8 cellular contexts compared by ENCODE assay signal in genomic region chr13:19863323-19864017, GRCh38. TPM values are rescaled to one million over a fixed set of nuclear protein-coding genes. Genes with fewer than 3 reads are reported as not detected.
DNase-seq lines count a peak whose midpoint lies in the region; ATAC-seq lines count a peak whose summit lies in the region.

Gene ZMYM5 (minus strand): TSS chr13:19863649. CDS start chr13:19852180, 11,469 bp downstream.

- DNase-seq in DMS 273 (lab: John Stamatoyannopoulos, UW; ENCODE audit: unreplicated experiment) (peak; percentile 98), OCI-M2 (lab: John Stamatoyannopoulos, UW; ENCODE audit: unreplicated experiment) (peak; percentile 59), activated T-cell treated with anti-CD3 and anti-CD28 coated beads for 48 hours (ENCODE audit: low read depth) (peak; percentile 97), epithelial cell of prostate (ENCODE audit: low read depth, low spot score) (peak; percentile 96), mucosa of gallbladder (ENCODE audit: low spot score) (peak; percentile 98)
- DNase-seq in stimulated activated CD8-positive, alpha-beta memory T cell treated with anti-CD3 and anti-CD28 coated beads, Interleukin-4, amount 100 ng/mL, for 4 hours (ENCODE audit: low read depth in 2 of 2, low spot score in 1 of 2) = peak; percentile 80 to 92

- peak within 1 kb of the TSS; percentile 82 to 96 (median 96) for H3K27ac Mint-ChIP-seq in IgD-negative memory B cell

- peak; percentile 85 for ATAC-seq in GM21528 (IDR thresholded peaks at IDR 0.05; ENCODE audit: low FRiP score, unreplicated experiment)

- peak within 1 kb of the TSS; percentile 86 to 96 (median 92) for H3K4me3 Mint-ChIP-seq in IgD-negative memory B cell

- peaks cover 2% of the 10 kb centered on the region for H3K36me3 Mint-ChIP-seq in IgD-negative memory B cell

- H3K27me3 Mint-ChIP-seq in IgD-negative memory B cell = no peaks in the 10 kb centered on the region

- H3K27ac ChIP-seq in epithelial cell of prostate = peak within 1 kb of the TSS; percentile 99

- no peaks in the 10 kb centered on the region for H3K9me3 Mint-ChIP-seq in IgD-negative memory B cell

- H3K4me1 Mint-ChIP-seq in IgD-negative memory B cell = peaks cover 19 to 22% (median 20%) of the 10 kb centered on the region in 3 donors

RNA-seq across cellular contexts. Expression of gene ZMYM5, which starts in this region (rescaled TPM):
- polyA plus RNA-seq in IgD-negative memory B cell = 31.7 TPM
- 11.4 TPM for total RNA-seq in mucosa of gallbladder

Comparison
In these comparisons a context has a peak if more than half of its experiments do, and no peak if none do; other contexts are left out.
1. Peak in every context shown above with its lines: DNase-seq, ATAC-seq and H3K27ac ChIP-seq.